In genomic region chr10:88260329-88261051, GRCh38 we compare ENCODE assay signal across 17 cellular contexts.
A peak's percentile ranks its signal among the peaks of the same experiment; 100 is the strongest.
DNase-seq lines count a peak whose midpoint lies in the region; ATAC-seq, FAIRE-seq and TF ChIP-seq lines count a peak whose summit lies in the region.
"Had no signal": no experiment of that assay in that cellular context is flagged by ENCODE, and none has a peak within 500 bp of the region (broad histone marks: within the 10 kb centered on the region; RNA-seq: fewer than 3 reads in every experiment).

No MANE protein-coding gene starts in this region.

- no peak for TF ChIP-seq POLR2A in GM12892 (IDR thresholded peaks at IDR 0.05; ENCODE audit: low read depth, low read length)

- H3K9ac ChIP-seq in keratinocyte (ENCODE audit: control insufficient read depth, extremely low read depth, insufficient read depth, low read length), result no peak overlapping the region
- H3K9ac ChIP-seq: KMS-11 had no signal

- dilution Hi-C loops in keratinocyte (cut with MboI; ENCODE audit: extremely low pct_ligation_motif_present, low sequenced_read_pairs), result no loop called here

- peak; percentile 69 for ATAC-seq in GM19351 (IDR thresholded peaks at IDR 0.05; ENCODE audit: unreplicated experiment)
- peak; percentile 56 for ATAC-seq in HG03432 (IDR thresholded peaks at IDR 0.05; ENCODE audit: unreplicated experiment)

- H3K27me3 ChIP-seq in keratinocyte (ENCODE audit: control insufficient read depth, extremely low read depth, insufficient read depth, low read length), result no peaks in the 10 kb centered on the region
- H3K27me3 ChIP-seq: SJSA1 had no signal

- no peak overlapping the region for H3K4me3 ChIP-seq in keratinocyte (ENCODE audit: control insufficient read depth in 2 of 3, extremely low read depth in 1 of 3, insufficient read depth in 2 of 3, low read depth in 1 of 3, low read length in 3 of 3)
- H3K4me3 ChIP-seq: SJSA1 had no signal

- no peak overlapping the region for H2AFZ ChIP-seq in keratinocyte (ENCODE audit: control insufficient read depth, low read length)

- H3K36me3 ChIP-seq in keratinocyte (ENCODE audit: control insufficient read depth in 2 of 2, extremely low read depth in 1 of 2, insufficient read depth in 2 of 2, low read length in 2 of 2), result no peaks in the 10 kb centered on the region
- H3K36me3 ChIP-seq: SJSA1 had no signal

- no peak for TF ChIP-seq CTCF in keratinocyte (optimal IDR thresholded peaks at IDR 0.05 in 1 of 3, IDR thresholded peaks at IDR 0.05 in 1 of 3, conservative IDR thresholded peaks at IDR 0.05 in 1 of 3; ENCODE audit: extremely low read depth in 1 of 3, insufficient read depth in 2 of 3, low read length in 3 of 3)

- H3K4me1 ChIP-seq in keratinocyte (ENCODE audit: control insufficient read depth, extremely low read depth, insufficient read depth, low read length), result no peaks in the 10 kb centered on the region
- H3K4me1 ChIP-seq: SJSA1 had no signal

- no peaks in the 10 kb centered on the region for H4K20me1 ChIP-seq in keratinocyte (ENCODE audit: control insufficient read depth, extremely low read depth, insufficient read depth, low read length)

- H3K79me2 ChIP-seq in keratinocyte (ENCODE audit: control insufficient read depth, insufficient read depth, low read length), result no peaks in the 10 kb centered on the region

- no peak overlapping the region for H3K27ac ChIP-seq in keratinocyte (ENCODE audit: control insufficient read depth, insufficient read depth, low read length)
- H3K27ac ChIP-seq: KMS-11, SJSA1 had no signal

- H3K9me3 ChIP-seq in keratinocyte (ENCODE audit: control insufficient read depth, low read depth, low read length), result no peaks in the 10 kb centered on the region
- H3K9me3 ChIP-seq: SJSA1 had no signal

- no peaks in the 10 kb centered on the region for H3K9me1 ChIP-seq in keratinocyte (ENCODE audit: control insufficient read depth, extremely low read depth, insufficient read depth, low read length)

- H3K4me2 ChIP-seq in keratinocyte (ENCODE audit: control insufficient read depth, extremely low read depth, insufficient read depth, low read depth, low read length), result no peak overlapping the region
- H3K4me2 ChIP-seq: KMS-11 had no signal

- no peak for DNase-seq in GM12892 (ENCODE audit: insufficient read length)
- no peak for DNase-seq in keratinocyte (ENCODE audit: low read depth, low spot score)
- no peak for DNase-seq in NCI-H510A (lab: John Stamatoyannopoulos, UW)
- DNase-seq in NCI-H446 (lab: John Stamatoyannopoulos, UW), result no peak
- DNase-seq in T-helper 1 cell, result no peak
- DNase-seq: Calu3; CD4-positive, alpha-beta T cell; NCI-H1105 treated with DMSO at 0.1 percent for 48 hours; NCI-H187 treated with DMSO at 0.1 percent for 48 hours; NCI-H2171; NCI-H510A treated with DMSO at 0.1 percent for 48 hours; NCI-H82; SW 1271 had no signal

- FAIRE-seq in GM12892 (lab: Jason Lieb, UNC), result peak; percentile 79
- FAIRE-seq in keratinocyte (lab: Jason Lieb, UNC), result peak; percentile 17
